8 cellular contexts compared by ENCODE assay signal in the genomic region with DNA sequence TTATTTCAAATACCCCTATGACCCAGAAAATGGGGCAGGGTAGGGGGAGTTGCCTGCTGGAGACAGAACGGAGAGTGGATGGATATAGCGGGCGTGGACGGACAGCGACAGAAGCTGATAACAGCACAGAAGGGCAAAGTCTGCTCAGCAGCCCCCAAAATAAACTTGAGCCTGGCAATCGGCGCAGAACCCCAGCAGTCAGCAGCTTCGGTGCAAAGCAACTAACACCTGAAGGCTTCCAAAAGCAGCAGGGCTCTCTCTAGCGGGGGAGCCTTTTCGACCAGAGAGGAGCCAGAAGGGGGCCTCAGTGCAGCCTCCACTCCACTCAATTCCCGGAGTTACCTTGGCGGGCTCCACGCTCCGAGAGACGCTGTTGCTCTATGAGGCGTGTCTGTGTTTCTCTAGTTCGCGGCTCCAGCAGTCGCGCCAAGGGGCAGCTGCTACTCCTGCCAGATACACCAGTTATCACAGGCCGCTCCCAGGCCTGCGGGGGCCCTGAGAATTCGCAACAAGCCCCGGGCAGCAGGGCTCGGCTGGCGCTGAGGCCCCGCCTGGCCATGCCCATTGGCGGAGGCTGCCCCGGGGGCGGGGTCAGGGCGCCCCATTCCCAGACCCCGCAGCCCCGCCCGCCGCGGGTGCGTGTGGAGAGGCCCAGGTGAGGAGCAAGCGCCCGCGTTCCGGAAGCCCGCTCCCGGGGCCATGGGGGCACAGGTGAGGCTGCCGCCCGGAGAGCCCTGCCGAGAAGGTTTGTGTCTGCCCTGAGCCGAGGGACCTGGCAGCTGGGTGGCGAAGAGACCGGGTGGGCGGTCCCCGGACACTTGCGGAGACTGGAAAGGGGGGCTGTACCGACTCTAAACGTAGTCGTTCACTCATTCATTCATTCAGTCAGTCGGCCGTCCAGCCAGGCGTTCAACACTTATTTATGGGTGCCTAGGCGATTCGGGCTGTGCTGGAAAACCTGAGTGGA. TPM values are rescaled to one million over a fixed set of nuclear protein-coding genes. Genes with fewer than 3 reads are reported as not detected.
DNase-seq lines count a peak whose midpoint lies in the region; ATAC-seq and TF ChIP-seq lines count a peak whose summit lies in the region.

A gene (minus strand): TSS at position 541 of the 967 bp plus-strand sequence. CDS start 63,992 bp downstream, outside the sequence.
A gene (plus strand): TSS at position 632 of the 967 bp plus-strand sequence. CDS start 68 bp downstream, at position 700.

- POLR2A ChIA-PET in PC-9 (lab: Charles Lee; ENCODE audit: unreplicated experiment): interaction anchor here (0.7 kb wide), 1 partner anchor 102 kb away, joined by 6 read pairs; a partner anchor contains a TSS
- POLR2A ChIA-PET in naive thymus-derived CD8-positive, alpha-beta T cell (lab: Charles Lee): no interaction called here

- peaks cover 36% of the 10 kb centered on the region for H3K4me1 Mint-ChIP-seq in activated T-cell treated with anti-CD3 and anti-CD28 coated beads, Interleukin-2, amount 50 U/mL, for 72 hours (ENCODE audit: low read depth)
- peaks cover 3 to 13% (median 9%) of the 10 kb centered on the region in 4 donors for H3K4me1 Mint-ChIP-seq in naive thymus-derived CD8-positive, alpha-beta T cell

- H3K27me3 Mint-ChIP-seq in activated T-cell treated with anti-CD3 and anti-CD28 coated beads, Interleukin-2, amount 50 U/mL, for 72 hours (ENCODE audit: low read depth): peaks cover 43% of the 10 kb centered on the region
- peaks cover 0 to 18% (median 5%) of the 10 kb centered on the region in 5 donors for H3K27me3 Mint-ChIP-seq in naive thymus-derived CD8-positive, alpha-beta T cell

- H3K4me3 ChIP-seq in PC-9 (peak within 1 kb of the TSS; percentile 98), fibroblast of mammary gland (ENCODE audit: control insufficient read depth, low read depth, low read length) (peak within 1 kb of the TSS; percentile 68)

- peaks cover 15% of the 10 kb centered on the region for H3K36me3 ChIP-seq in PC-9 (ENCODE audit: low read depth)

- H4K20me1 ChIP-seq in PC-9 (ENCODE audit: insufficient read depth): no peaks in the 10 kb centered on the region

- peaks cover 0 to 2% of the 10 kb centered on the region in 2 donors for H3K9me3 Mint-ChIP-seq in activated T-cell treated with anti-CD3 and anti-CD28 coated beads, Interleukin-2, amount 50 U/mL, for 72 hours
- no peaks in the 10 kb centered on the region for H3K9me3 Mint-ChIP-seq in naive thymus-derived CD8-positive, alpha-beta T cell

- H3K4me2 ChIP-seq in PC-9: peak within 1 kb of the TSS; percentile 86

- no peak within 1 kb of the TSS for H3K27ac Mint-ChIP-seq in activated T-cell treated with anti-CD3 and anti-CD28 coated beads, Interleukin-2, amount 50 U/mL, for 72 hours
- peak within 1 kb of the TSS in 4 of 10 donors; percentile 22 to 66 (median 40) for H3K27ac Mint-ChIP-seq in naive thymus-derived CD8-positive, alpha-beta T cell

- peak; percentile 30 for DNase-seq in DMS114 treated with DMSO at 0.1 percent for 48 hours (lab: John Stamatoyannopoulos, UW; ENCODE audit: unreplicated experiment)
- DNase-seq in HuH-7.5 (ENCODE audit: low spot score): peak; percentile 77
- peak; percentile 83 to 93 for DNase-seq in PC-9
- DNase-seq in activated T-cell treated with anti-CD3 and anti-CD28 coated beads, Interleukin-2, amount 50 U/mL, for 72 hours: peak; percentile 66 to 77
- peak; percentile 42 for DNase-seq in fibroblast of mammary gland (ENCODE audit: low read depth)
- peak; percentile 46 to 82 (median 72) for DNase-seq in naive thymus-derived CD8-positive, alpha-beta T cell
- peak; percentile 44 to 74 (median 59) for DNase-seq in stimulated activated naive CD4-positive, alpha-beta T cell (lab: John Stamatoyannopoulos, UW)

- intact Hi-C loops in PC-9 (cut with micrococcal nuclease; ENCODE audit: unreplicated experiment): loop anchor here (1.0 to 10.0 kb wide), 4 partner anchors 65 to 268 kb away; no protein-coding TSS in a partner anchor

- peak; percentile 52; the same call in 1 of the 2 replicates for TF ChIP-seq CTCF in PC-9 (conservative IDR thresholded peaks at IDR 0.05)
- TF ChIP-seq CTCF in fibroblast of mammary gland (conservative IDR thresholded peaks at IDR 0.05; ENCODE audit: control insufficient read depth, insufficient read depth, low read depth, low read length): peak; percentile 35

- peaks cover 25% of the 10 kb centered on the region; the same call in 1 of the 2 replicates for H3K9me3 ChIP-seq in PC-9 (ENCODE audit: insufficient read depth, low read depth)

- no TSS peak for BruUV-seq in PC-9 (replicated peaks; lab: Mats Ljungman, UMichigan)

- peak within 1 kb of the TSS; percentile 92 for H2AFZ ChIP-seq in PC-9

- ATAC-seq in GM21576 (IDR thresholded peaks at IDR 0.05; ENCODE audit: unreplicated experiment): peak; percentile 93
- peak; percentile 85 to 90 for ATAC-seq in activated T-cell treated with anti-CD3 and anti-CD28 coated beads, Interleukin-2, amount 50 U/mL, for 72 hours (replicated peaks in 1 of 2)
- peak; percentile 91 to 93 for ATAC-seq in naive thymus-derived CD8-positive, alpha-beta T cell

- H3K4me3 Mint-ChIP-seq in activated T-cell treated with anti-CD3 and anti-CD28 coated beads, Interleukin-2, amount 50 U/mL, for 72 hours: peak within 1 kb of the TSS; percentile 84 to 87
- peak within 1 kb of the TSS; percentile 80 to 90 (median 87) for H3K4me3 Mint-ChIP-seq in naive thymus-derived CD8-positive, alpha-beta T cell

- peaks cover 40% of the 10 kb centered on the region for H3K79me2 ChIP-seq in PC-9 (ENCODE audit: low read depth)

- no peaks in the 10 kb centered on the region for H3K9me2 ChIP-seq in PC-9 (ENCODE audit: insufficient read depth)

- no peaks in the 10 kb centered on the region for H3K27me3 ChIP-seq in PC-9 (ENCODE audit: insufficient read depth, low read depth)

- CTCF ChIA-PET in PC-9 (lab: Charles Lee): interaction anchor here (0.6 kb wide), 1 partner anchor 384 kb away, joined by 4 read pairs; no protein-coding TSS in a partner anchor

- H3K4me1 ChIP-seq in PC-9 (replicated peaks; ENCODE audit: insufficient read depth): peaks cover 32% of the 10 kb centered on the region

- H3K36me3 Mint-ChIP-seq in activated T-cell treated with anti-CD3 and anti-CD28 coated beads, Interleukin-2, amount 50 U/mL, for 72 hours (ENCODE audit: insufficient read depth in 2 of 2): peaks cover 0 to 3% of the 10 kb centered on the region in 2 donors
- H3K36me3 Mint-ChIP-seq in naive thymus-derived CD8-positive, alpha-beta T cell: no peaks in the 10 kb centered on the region

- H3K27ac ChIP-seq in PC-9: peak within 1 kb of the TSS; percentile 93

- H3F3A ChIP-seq in PC-9 (ENCODE audit: insufficient read depth, low read depth): peaks cover 26% of the 10 kb centered on the region

RNA-seq across cellular contexts. Expression of the first gene that starts in this region (rescaled TPM):
- total RNA-seq in PC-9 (2021): 1.4 and 1.8 TPM in 2 replicates
- under 1 TPM in 1 of 2 donors, not detected in 1; 0.32 TPM for total RNA-seq in activated T-cell treated with anti-CD3 and anti-CD28 coated beads, Interleukin-2, amount 50 U/mL, for 72 hours
- total RNA-seq in naive thymus-derived CD8-positive, alpha-beta T cell: not detected
- not detected for polyA plus RNA-seq in naive thymus-derived CD8-positive, alpha-beta T cell

RNA-seq across cellular contexts. Expression of the second gene that starts in this region (rescaled TPM):
- total RNA-seq in PC-9 (2021): 7.0 and 8.2 TPM in 2 replicates
- 1 to 10 TPM; 1.6 to 1.7 TPM for total RNA-seq in activated T-cell treated with anti-CD3 and anti-CD28 coated beads, Interleukin-2, amount 50 U/mL, for 72 hours
- 1 to 10 TPM; 2.2 to 2.5 TPM for total RNA-seq in naive thymus-derived CD8-positive, alpha-beta T cell
- 1 to 10 TPM in 1 of 3 donors, under 1 TPM in 1, not detected in 1; 0.13 to 1.2 TPM for polyA plus RNA-seq in naive thymus-derived CD8-positive, alpha-beta T cell

Comparison
In these comparisons a context has a peak if more than half of its experiments do, and no peak if none do; other contexts are left out.
1. Peak in every context shown above with its lines: DNase-seq, ATAC-seq, H3K4me3 ChIP-seq and H3K27ac ChIP-seq.
2. DNase-seq: peak in every context shown above with its lines; median percentile 88 in PC-9; 77 in HuH-7.5; 72 in activated T-cell treated with anti-CD3 and anti-CD28 coated beads, Interleukin-2, amount 50 U/mL, for 72 hours; 72 in naive thymus-derived CD8-positive, alpha-beta T cell; 59 in stimulated activated naive CD4-positive, alpha-beta T cell; 42 in fibroblast of mammary gland; 30 in DMS114 treated with DMSO at 0.1 percent for 48 hours.